ENCODE assay signal across 1 cellular context in the genomic region with DNA sequence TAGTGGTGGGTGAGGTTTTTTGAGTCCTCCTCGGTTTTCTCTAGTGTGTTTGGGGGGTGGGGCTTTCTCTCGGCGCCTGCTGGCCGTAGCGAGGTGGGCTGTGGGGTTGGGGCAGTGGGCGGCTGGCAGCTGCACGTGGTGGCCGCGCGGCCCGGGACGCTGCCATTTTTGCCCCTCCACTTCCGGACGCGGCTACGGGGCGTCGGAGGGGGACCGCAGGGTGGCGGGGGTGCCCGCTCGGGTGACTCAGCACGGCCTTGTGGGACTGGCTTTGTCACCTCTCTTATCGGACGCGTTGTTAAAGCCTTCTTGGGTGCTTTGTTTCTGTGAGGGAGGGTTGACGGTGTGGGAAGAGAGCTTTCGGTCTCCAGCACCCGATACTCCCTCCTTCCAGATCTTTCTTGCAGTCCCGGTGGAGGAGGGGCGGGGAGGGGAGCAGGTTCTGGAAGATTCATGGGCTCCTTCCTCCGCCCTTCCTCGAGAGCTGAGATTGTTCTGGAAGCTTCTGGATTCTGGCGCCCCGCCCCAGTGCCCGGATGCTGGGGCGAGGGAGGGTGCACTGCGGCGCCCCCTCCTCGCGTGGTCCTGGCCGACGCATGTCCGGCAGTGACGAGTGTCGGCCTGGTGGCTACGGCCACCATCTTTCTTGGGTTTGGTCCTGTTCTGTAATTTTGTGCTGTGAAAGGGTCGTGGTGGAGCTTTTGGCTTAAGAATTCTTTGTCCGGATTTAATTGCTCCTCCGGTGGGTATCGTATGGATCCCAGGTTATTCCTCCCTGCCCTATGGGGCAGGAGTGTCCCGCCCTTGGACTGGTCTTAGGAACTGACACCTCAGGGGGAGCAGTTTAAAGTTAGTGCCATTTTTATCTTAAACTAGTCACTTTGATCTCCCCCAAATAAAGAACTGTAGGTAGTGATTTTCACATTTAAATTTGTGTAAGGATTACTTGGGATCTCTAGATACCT.
TF ChIP-seq lines count a peak whose summit lies in the region.

No MANE protein-coding gene starts in this region.

TF ChIP-seq in K562, 482 proteins besides CTCF, POLR2A, EP300 and RAD21 (continued from another document and continues in another):
- TF ChIP-seq RERE (CRISPR knock-in tag; IDR thresholded peaks at IDR 0.05; ENCODE audit: borderline replicate concordance) (0 out of 2 replicates have a peak, but pooled peaks have one; percentile 42), KDM4B (IDR thresholded peaks at IDR 0.05; ENCODE audit: borderline replicate concordance in 2 of 2, low read depth in 1 of 2) (peak in 1 of 2 experiments; percentile 69; a peak in 1 of 4 replicates), SETDB1 (IDR thresholded peaks at IDR 0.05; ENCODE audit: low read length) (no peak), RBM22 (IDR thresholded peaks at IDR 0.05; ENCODE audit: low read depth, low read length, poor library complexity, severe bottlenecking) (peak; percentile 99), TARDBP (IDR thresholded peaks at IDR 0.05) (0 out of 2 replicates have a peak, but pooled peaks have one; percentile 14), PPARD (CRISPR knock-in tag; IDR thresholded peaks at IDR 0.05) (no peak), PCBP2 (IDR thresholded peaks at IDR 0.05; ENCODE audit: low read depth, low read length, poor library complexity, severe bottlenecking) (peak; percentile 93), SREBF2 (CRISPR knock-in tag; IDR thresholded peaks at IDR 0.05) (no peak), ZNF24 (IDR thresholded peaks at IDR 0.05) (0 out of 2 replicates have a peak, but pooled peaks have one; percentile 2), ZNF324 (CRISPR knock-in tag; IDR thresholded peaks at IDR 0.05) (no peak), ZBTB1 (CRISPR knock-in tag; IDR thresholded peaks at IDR 0.05; ENCODE audit: borderline replicate concordance, low read depth) (peak; percentile 74; the same call in 1 of the 2 replicates), NUFIP1 (IDR thresholded peaks at IDR 0.05; ENCODE audit: partially characterized antibody) (no peak), MBD2 (IDR thresholded peaks at IDR 0.05; ENCODE audit: borderline replicate concordance, low read depth) (no peak; the same call in 1 of the 2 replicates), SMAD1 (IDR thresholded peaks at IDR 0.05; ENCODE audit: low read depth, low read length, partially characterized antibody) (no peak), SMAD4 (CRISPR knock-in tag; conservative IDR thresholded peaks at IDR 0.05) (peak; percentile 44), RAD51 (IDR thresholded peaks at IDR 0.05; ENCODE audit: borderline replicate concordance, low read depth) (no peak), KAT8 (IDR thresholded peaks at IDR 0.05; ENCODE audit: low read depth) (no peak), NCOA1 (IDR thresholded peaks at IDR 0.05; ENCODE audit: low read depth) (no peak), USF1 (CRISPR knock-in tag; IDR thresholded peaks at IDR 0.05) (peak; percentile 52), NRF1 (conservative IDR thresholded peaks at IDR 0.05 in 1 of 2, IDR thresholded peaks at IDR 0.05 in 1 of 2) (peak; percentile 86 to 89), TAL1 (IDR thresholded peaks at IDR 0.05) (no peak), RBM15 (IDR thresholded peaks at IDR 0.05; ENCODE audit: insufficient read depth, low read length) (0 out of 2 replicates have a peak, but pooled peaks have one; percentile 21), NFE2L1 (tag; IDR thresholded peaks at IDR 0.05; ENCODE audit: borderline replicate concordance, low read depth) (no peak), TCF7L2 (IDR thresholded peaks at IDR 0.05; ENCODE audit: low read depth, low read length) (no peak), NR2C2 (CRISPR knock-in tag; IDR thresholded peaks at IDR 0.05) (no peak; the same call in 1 of the 2 replicates), NR2C2 (tag; IDR thresholded peaks at IDR 0.05) (peak; percentile 62; the same call in 1 of the 2 replicates), ZBTB8A (IDR thresholded peaks at IDR 0.05; ENCODE audit: partially characterized antibody) (no peak), CBFA2T3 (IDR thresholded peaks at IDR 0.05) (no peak), TRIM24 (IDR thresholded peaks at IDR 0.05) (peak in 1 of 2 experiments; percentile 54; a peak in 1 of 4 replicates), ZBED1 (IDR thresholded peaks at IDR 0.05) (no peak), GABPA (tag; conservative IDR thresholded peaks at IDR 0.05; ENCODE audit: low read depth) (peak; percentile 93), ZNF644 (tag; IDR thresholded peaks at IDR 0.05; ENCODE audit: low read depth) (no peak)
- TF ChIP-seq, protein P1, sequence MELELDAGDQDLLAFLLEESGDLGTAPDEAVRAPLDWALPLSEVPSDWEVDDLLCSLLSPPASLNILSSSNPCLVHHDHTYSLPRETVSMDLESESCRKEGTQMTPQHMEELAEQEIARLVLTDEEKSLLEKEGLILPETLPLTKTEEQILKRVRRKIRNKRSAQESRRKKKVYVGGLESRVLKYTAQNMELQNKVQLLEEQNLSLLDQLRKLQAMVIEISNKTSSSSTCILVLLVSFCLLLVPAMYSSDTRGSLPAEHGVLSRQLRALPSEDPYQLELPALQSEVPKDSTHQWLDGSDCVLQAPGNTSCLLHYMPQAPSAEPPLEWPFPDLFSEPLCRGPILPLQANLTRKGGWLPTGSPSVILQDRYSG (tag; conservative IDR thresholded peaks at IDR 0.05; ENCODE audit: low read depth), result no peak
- TF ChIP-seq, protein P2, sequence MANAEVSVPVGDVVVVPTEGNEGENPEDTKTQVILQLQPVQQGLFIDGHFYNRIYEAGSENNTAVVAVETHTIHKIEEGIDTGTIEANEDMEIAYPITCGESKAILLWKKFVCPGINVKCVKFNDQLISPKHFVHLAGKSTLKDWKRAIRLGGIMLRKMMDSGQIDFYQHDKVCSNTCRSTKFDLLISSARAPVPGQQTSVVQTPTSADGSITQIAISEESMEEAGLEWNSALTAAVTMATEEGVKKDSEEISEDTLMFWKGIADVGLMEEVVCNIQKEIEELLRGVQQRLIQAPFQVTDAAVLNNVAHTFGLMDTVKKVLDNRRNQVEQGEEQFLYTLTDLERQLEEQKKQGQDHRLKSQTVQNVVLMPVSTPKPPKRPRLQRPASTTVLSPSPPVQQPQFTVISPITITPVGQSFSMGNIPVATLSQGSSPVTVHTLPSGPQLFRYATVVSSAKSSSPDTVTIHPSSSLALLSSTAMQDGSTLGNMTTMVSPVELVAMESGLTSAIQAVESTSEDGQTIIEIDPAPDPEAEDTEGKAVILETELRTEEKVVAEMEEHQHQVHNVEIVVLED (CRISPR knock-in tag; IDR thresholded peaks at IDR 0.05), result peak; percentile 75
- TF ChIP-seq, protein P3, sequence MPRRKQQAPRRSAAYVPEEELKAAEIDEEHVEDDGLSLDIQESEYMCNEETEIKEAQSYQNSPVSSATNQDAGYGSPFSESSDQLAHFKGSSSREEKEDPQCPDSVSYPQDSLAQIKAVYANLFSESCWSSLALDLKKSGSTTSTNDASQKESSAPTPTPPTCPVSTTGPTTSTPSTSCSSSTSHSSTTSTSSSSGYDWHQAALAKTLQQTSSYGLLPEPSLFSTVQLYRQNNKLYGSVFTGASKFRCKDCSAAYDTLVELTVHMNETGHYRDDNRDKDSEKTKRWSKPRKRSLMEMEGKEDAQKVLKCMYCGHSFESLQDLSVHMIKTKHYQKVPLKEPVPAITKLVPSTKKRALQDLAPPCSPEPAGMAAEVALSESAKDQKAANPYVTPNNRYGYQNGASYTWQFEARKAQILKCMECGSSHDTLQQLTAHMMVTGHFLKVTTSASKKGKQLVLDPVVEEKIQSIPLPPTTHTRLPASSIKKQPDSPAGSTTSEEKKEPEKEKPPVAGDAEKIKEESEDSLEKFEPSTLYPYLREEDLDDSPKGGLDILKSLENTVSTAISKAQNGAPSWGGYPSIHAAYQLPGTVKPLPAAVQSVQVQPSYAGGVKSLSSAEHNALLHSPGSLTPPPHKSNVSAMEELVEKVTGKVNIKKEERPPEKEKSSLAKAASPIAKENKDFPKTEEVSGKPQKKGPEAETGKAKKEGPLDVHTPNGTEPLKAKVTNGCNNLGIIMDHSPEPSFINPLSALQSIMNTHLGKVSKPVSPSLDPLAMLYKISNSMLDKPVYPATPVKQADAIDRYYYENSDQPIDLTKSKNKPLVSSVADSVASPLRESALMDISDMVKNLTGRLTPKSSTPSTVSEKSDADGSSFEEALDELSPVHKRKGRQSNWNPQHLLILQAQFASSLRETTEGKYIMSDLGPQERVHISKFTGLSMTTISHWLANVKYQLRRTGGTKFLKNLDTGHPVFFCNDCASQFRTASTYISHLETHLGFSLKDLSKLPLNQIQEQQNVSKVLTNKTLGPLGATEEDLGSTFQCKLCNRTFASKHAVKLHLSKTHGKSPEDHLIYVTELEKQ (CRISPR knock-in tag; IDR thresholded peaks at IDR 0.05), result no peak
- TF ChIP-seq, protein P4, sequence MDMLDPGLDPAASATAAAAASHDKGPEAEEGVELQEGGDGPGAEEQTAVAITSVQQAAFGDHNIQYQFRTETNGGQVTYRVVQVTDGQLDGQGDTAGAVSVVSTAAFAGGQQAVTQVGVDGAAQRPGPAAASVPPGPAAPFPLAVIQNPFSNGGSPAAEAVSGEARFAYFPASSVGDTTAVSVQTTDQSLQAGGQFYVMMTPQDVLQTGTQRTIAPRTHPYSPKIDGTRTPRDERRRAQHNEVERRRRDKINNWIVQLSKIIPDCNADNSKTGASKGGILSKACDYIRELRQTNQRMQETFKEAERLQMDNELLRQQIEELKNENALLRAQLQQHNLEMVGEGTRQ (CRISPR knock-in tag; IDR thresholded peaks at IDR 0.05), result peak; percentile 40
- TF ChIP-seq, protein P5, sequence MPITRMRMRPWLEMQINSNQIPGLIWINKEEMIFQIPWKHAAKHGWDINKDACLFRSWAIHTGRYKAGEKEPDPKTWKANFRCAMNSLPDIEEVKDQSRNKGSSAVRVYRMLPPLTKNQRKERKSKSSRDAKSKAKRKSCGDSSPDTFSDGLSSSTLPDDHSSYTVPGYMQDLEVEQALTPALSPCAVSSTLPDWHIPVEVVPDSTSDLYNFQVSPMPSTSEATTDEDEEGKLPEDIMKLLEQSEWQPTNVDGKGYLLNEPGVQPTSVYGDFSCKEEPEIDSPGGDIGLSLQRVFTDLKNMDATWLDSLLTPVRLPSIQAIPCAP (CRISPR knock-in tag; IDR thresholded peaks at IDR 0.05; ENCODE audit: borderline replicate concordance), result peak; percentile 89
- TF ChIP-seq, protein P6, sequence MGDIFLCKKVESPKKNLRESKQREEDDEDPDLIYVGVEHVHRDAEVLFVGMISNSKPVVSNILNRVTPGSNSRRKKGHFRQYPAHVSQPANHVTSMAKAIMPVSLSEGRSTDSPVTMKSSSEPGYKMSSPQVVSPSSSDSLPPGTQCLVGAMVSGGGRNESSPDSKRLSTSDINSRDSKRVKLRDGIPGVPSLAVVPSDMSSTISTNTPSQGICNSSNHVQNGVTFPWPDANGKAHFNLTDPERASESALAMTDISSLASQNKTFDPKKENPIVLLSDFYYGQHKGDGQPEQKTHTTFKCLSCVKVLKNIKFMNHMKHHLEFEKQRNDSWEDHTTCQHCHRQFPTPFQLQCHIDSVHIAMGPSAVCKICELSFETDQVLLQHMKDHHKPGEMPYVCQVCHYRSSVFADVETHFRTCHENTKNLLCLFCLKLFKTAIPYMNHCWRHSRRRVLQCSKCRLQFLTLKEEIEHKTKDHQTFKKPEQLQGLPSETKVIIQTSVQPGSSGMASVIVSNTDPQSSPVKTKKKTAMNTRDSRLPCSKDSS (IDR thresholded peaks at IDR 0.05; ENCODE audit: low read depth, partially characterized antibody), result no peak
- TF ChIP-seq, protein P7, sequence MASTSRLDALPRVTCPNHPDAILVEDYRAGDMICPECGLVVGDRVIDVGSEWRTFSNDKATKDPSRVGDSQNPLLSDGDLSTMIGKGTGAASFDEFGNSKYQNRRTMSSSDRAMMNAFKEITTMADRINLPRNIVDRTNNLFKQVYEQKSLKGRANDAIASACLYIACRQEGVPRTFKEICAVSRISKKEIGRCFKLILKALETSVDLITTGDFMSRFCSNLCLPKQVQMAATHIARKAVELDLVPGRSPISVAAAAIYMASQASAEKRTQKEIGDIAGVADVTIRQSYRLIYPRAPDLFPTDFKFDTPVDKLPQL (IDR thresholded peaks at IDR 0.05; ENCODE audit: extremely low read depth, insufficient read length), result no peak
